Comparison of ENCODE assay signal across 12 cellular contexts in genomic region chr2:39380525-39381150, GRCh38. TPM values are rescaled to one million over a fixed set of nuclear protein-coding genes. Genes with fewer than 3 reads are reported as not detected.
DNase-seq lines count a peak whose midpoint lies in the region; ATAC-seq, FAIRE-seq and TF ChIP-seq lines count a peak whose summit lies in the region.
"Had no signal": no experiment of that assay in that cellular context is flagged by ENCODE, and none has a peak within 500 bp of the region (broad histone marks: within the 10 kb centered on the region; RNA-seq: fewer than 3 reads in every experiment).

No MANE protein-coding gene starts in this region.

- in situ Hi-C loops in HepG2 (cut with HindIII; ENCODE audit: extremely low pct_ligation_motif_present, low pct_unique_long_range_greater_than_20kb), result loop anchor here (5.0 kb wide), 1 partner anchor 352 kb away; no protein-coding TSS in a partner anchor

- H3K27me3 ChIP-seq in HepG2 (ENCODE audit: control insufficient read depth in 1 of 2, insufficient read depth in 2 of 2, low read length in 2 of 2) (no peaks in the 10 kb centered on the region), upper lobe of right lung (no peaks in the 10 kb centered on the region), Peyer's patch (no peaks in the 10 kb centered on the region)

- no peak for TF ChIP-seq CTCF in HepG2 (CRISPR knock-in tag; IDR thresholded peaks at IDR 0.05)
- TF ChIP-seq CTCF in upper lobe of right lung (IDR thresholded peaks at IDR 0.05), result no peak
- no peak for TF ChIP-seq CTCF in Peyer's patch (IDR thresholded peaks at IDR 0.05)

- H3K27ac ChIP-seq in caudate nucleus (ENCODE audit: low read depth, low read length), result peak overlapping the region; percentile 8
- H3K27ac ChIP-seq in HepG2 (ENCODE audit: extremely low read length, insufficient read depth, low read length), result peak overlapping the region; percentile 36
- H3K27ac ChIP-seq in upper lobe of right lung, result peak overlapping the region; percentile 51
- peak overlapping the region in 2 of 4 donors; percentile 4 to 45 for H3K27ac ChIP-seq in Peyer's patch
- H3K27ac ChIP-seq: epithelial cell of prostate had no signal

- peaks cover 6% of the 10 kb centered on the region for H3K36me3 Mint-ChIP-seq in activated naive CD4-positive, alpha-beta T cell treated with anti-CD3 and anti-CD28 coated beads, Interleukin-2, amount 50 U/mL, for 24 hours

- H3K9me3 Mint-ChIP-seq in activated naive CD4-positive, alpha-beta T cell treated with anti-CD3 and anti-CD28 coated beads, Interleukin-2, amount 50 U/mL, for 24 hours, result peaks cover 5% of the 10 kb centered on the region

- TF ChIP-seq POLR2A in HepG2 (IDR thresholded peaks at IDR 0.05; ENCODE audit: insufficient read depth in 1 of 2, low read depth in 2 of 2, low read length in 2 of 2) (no peak), Peyer's patch (IDR thresholded peaks at IDR 0.05) (no peak)

- H3K27me3 Mint-ChIP-seq in activated naive CD4-positive, alpha-beta T cell treated with anti-CD3 and anti-CD28 coated beads, Interleukin-2, amount 50 U/mL, for 24 hours, result no peaks in the 10 kb centered on the region
- H3K27me3 Mint-ChIP-seq: stimulated activated memory B cell treated with anti-CD40 and anti-IgM and Interleukin-4, amounts not matched to agents 10 μg/mL and 1 μg/mL and 100 μg/mL, for 72 hours had no signal

- no peak for DNase-seq in activated naive CD4-positive, alpha-beta T cell (lab: John Stamatoyannopoulos, UW)
- DNase-seq in caudate nucleus (lab: John Stamatoyannopoulos, UW) (no peak), HepG2 (ENCODE audit: low spot score) (no peak), upper lobe of right lung (no peak), putamen (ENCODE audit: low spot score) (no peak), Peyer's patch (no peak), H4 (ENCODE audit: low spot score) (no peak)
- DNase-seq: activated T-cell treated with anti-CD3 and anti-CD28 coated beads, Interleukin-2, amount 50 U/mL, for 48 hours; NCI-H446 treated with DMSO at 0.1 percent for 48 hours had no signal

- TF ChIP-seq EP300 in HepG2 (IDR thresholded peaks at IDR 0.05; ENCODE audit: low read depth in 2 of 2, low read length in 2 of 2) (no peak), HepG2 (CRISPR knock-in tag; IDR thresholded peaks at IDR 0.05; ENCODE audit: borderline replicate concordance) (no peak)

- peaks cover 47% of the 10 kb centered on the region for H3K4me1 ChIP-seq in HepG2 (ENCODE audit: insufficient read depth, low read length)
- peaks cover 18% of the 10 kb centered on the region for H3K4me1 ChIP-seq in upper lobe of right lung
- H3K4me1 ChIP-seq in Peyer's patch, result peaks cover 0 to 4% (median 0%) of the 10 kb centered on the region in 4 donors

- CTCF ChIA-PET in HepG2 (lab: Yijun Ruan, JAX; ENCODE audit: low intra/inter-chr PET ratio, low total read pairs), result interaction anchor here (1.7 to 2.9 kb wide), 2 partner anchors 348 to 350 kb away, joined by 15 read pairs; no protein-coding TSS in a partner anchor

- no peak overlapping the region for H2AFZ ChIP-seq in HepG2 (ENCODE audit: low read length)

- TF ChIP-seq RAD21 in HepG2 (CRISPR knock-in tag; IDR thresholded peaks at IDR 0.05), result no peak

- H4K20me1 ChIP-seq in HepG2 (ENCODE audit: insufficient read depth, low read length), result peaks cover 29% of the 10 kb centered on the region

- H3K79me2 ChIP-seq in HepG2 (ENCODE audit: insufficient read depth, low read length), result peaks cover 95% of the 10 kb centered on the region

- no peaks in the 10 kb centered on the region for H3K9me3 ChIP-seq in HepG2 (ENCODE audit: low read length)
- no peaks in the 10 kb centered on the region for H3K9me3 ChIP-seq in upper lobe of right lung
- H3K9me3 ChIP-seq in Peyer's patch, result no peaks in the 10 kb centered on the region

- BruUV-seq in HepG2 (replicated peaks; lab: Mats Ljungman, UMichigan), result no TSS peak

- FAIRE-seq in HepG2 (lab: Jason Lieb, UNC), result no peak

- H3K36me3 ChIP-seq in HepG2 (replicated peaks in 1 of 2; ENCODE audit: control insufficient read depth in 1 of 2, insufficient read depth in 2 of 2, low read length in 2 of 2), result peaks cover 4 to 18% of the 10 kb centered on the region in 2 experiments
- no peaks in the 10 kb centered on the region for H3K36me3 ChIP-seq in upper lobe of right lung
- peaks cover 0 to 4% (median 0%) of the 10 kb centered on the region in 3 donors for H3K36me3 ChIP-seq in Peyer's patch

- no peak overlapping the region for H3K9ac ChIP-seq in HepG2 (ENCODE audit: insufficient read depth, low read depth, low read length)

- H3K4me3 ChIP-seq in HepG2 (replicated peaks in 1 of 3; ENCODE audit: insufficient read depth in 1 of 3, low read depth in 2 of 3, low read length in 3 of 3) (no peak overlapping the region), upper lobe of right lung (no peak overlapping the region), Peyer's patch (no peak overlapping the region)

- POLR2A ChIA-PET in HepG2 (lab: Yijun Ruan, JAX), result interaction anchor here (1.6 kb wide), 1 partner anchor 69 kb away, joined by 3 read pairs; no protein-coding TSS in a partner anchor

- H3K4me1 Mint-ChIP-seq in activated naive CD4-positive, alpha-beta T cell treated with anti-CD3 and anti-CD28 coated beads, Interleukin-2, amount 50 U/mL, for 24 hours, result peaks cover 56% of the 10 kb centered on the region

- intact Hi-C loops in HepG2 (cut with micrococcal nuclease; ENCODE audit: unreplicated experiment), result loop anchor here (2.0 kb wide), 1 partner anchor 124 kb away; no protein-coding TSS in a partner anchor
- intact Hi-C loops in upper lobe of right lung (cut with DNase I), result no loop called here

- peak overlapping the region; percentile 2 for H3K27ac Mint-ChIP-seq in activated naive CD4-positive, alpha-beta T cell treated with anti-CD3 and anti-CD28 coated beads, Interleukin-2, amount 50 U/mL, for 24 hours

- no peak overlapping the region for H3K4me3 Mint-ChIP-seq in activated naive CD4-positive, alpha-beta T cell treated with anti-CD3 and anti-CD28 coated beads, Interleukin-2, amount 50 U/mL, for 24 hours
- H3K4me3 Mint-ChIP-seq: stimulated activated memory B cell treated with anti-CD40 and anti-IgM and Interleukin-4, amounts not matched to agents 10 μg/mL and 1 μg/mL and 100 μg/mL, for 72 hours had no signal

- no peak overlapping the region for H3K4me2 ChIP-seq in HepG2 (ENCODE audit: low read depth, low read length)

- ATAC-seq in HepG2 (peak; percentile 26; the same call in 2 of the 3 replicates), upper lobe of right lung (no peak)
- ATAC-seq: stimulated activated memory B cell treated with anti-CD40 and anti-IgM and Interleukin-4, amounts not matched to agents 10 μg/mL and 1 μg/mL and 100 μg/mL, for 72 hours had no signal

- 76% methylated on average over 2 of the region's 2 CpGs for WGBS in HepG2 (ENCODE audit: low lambda C conversion rate)

TF ChIP-seq in HepG2, 621 proteins besides CTCF, POLR2A, EP300 and RAD21 (continues in another document):
- TF ChIP-seq THRA (CRISPR knock-in tag; IDR thresholded peaks at IDR 0.05; ENCODE audit: borderline replicate concordance) (no peak), ZMAT5 (CRISPR knock-in tag; IDR thresholded peaks at IDR 0.05; ENCODE audit: borderline replicate concordance, low read depth) (no peak)

RNA-seq across cellular contexts. Expression of gene MAP4K3, which starts 56.4 kb away (rescaled TPM):
- total RNA-seq in HepG2 (2016; rRNA removed; fragmentation: Illumina TruSeq; extraction: Trizol) (45.9 and 49.6 TPM in 2 replicates), upper lobe of right lung (55.5 TPM), Peyer's patch (10 to 100 TPM; 41.3 to 80.9 (median 43.9) TPM)
- total RNA-seq in HepG2 (2016; cell fraction: cytosol; rRNA removed; fragmentation: Illumina TruSeq; extraction: Trizol; ENCODE audit: low read depth), result 9.3 and 11.7 TPM in 2 replicates
- 46.7 and 48.9 TPM in 2 replicates for total RNA-seq in HepG2 (2016; cell fraction: insoluble cytoplasmic fraction; rRNA removed; fragmentation: Illumina TruSeq; extraction: Trizol)
- total RNA-seq in HepG2 (2016; cell fraction: membrane; rRNA removed; fragmentation: Illumina TruSeq; extraction: Trizol), result 17.7 and 20.9 TPM in 2 replicates
- 85.1 and 105 TPM in 2 replicates for total RNA-seq in HepG2 (2016; cell fraction: nucleus; rRNA removed; fragmentation: Illumina TruSeq; extraction: Trizol)
- polyA plus RNA-seq in HepG2 (2011; rRNA removed), result 38.9 and 53.2 TPM in 2 replicates
- 15.2 and 25.2 TPM in 2 replicates for polyA plus RNA-seq in HepG2 (2011; cell fraction: cytosol; rRNA removed)
- 42.0 and 43.8 TPM in 2 replicates for polyA plus RNA-seq in HepG2 (2011; cell fraction: nucleus; rRNA removed)
- 42.7 and 67.4 TPM in 2 replicates for polyA plus RNA-seq in HepG2 (2012)
- 3.1 and 3.5 TPM in 2 replicates for polyA plus RNA-seq in HepG2 (2016; cell fraction: cytosol; fragmentation: Illumina TruSeq; extraction: Trizol; ENCODE audit: low read depth)
- 44.4 and 45.5 TPM in 2 replicates for polyA plus RNA-seq in HepG2 (2016; cell fraction: insoluble cytoplasmic fraction; fragmentation: Illumina TruSeq; extraction: Trizol; ENCODE audit: low read depth)
- polyA plus RNA-seq in HepG2 (2016; cell fraction: membrane; fragmentation: Illumina TruSeq; extraction: Trizol; ENCODE audit: low read depth), result 8.1 and 8.9 TPM in 2 replicates
- 91.5 and 93.7 TPM in 2 replicates for polyA plus RNA-seq in HepG2 (2016; cell fraction: nucleus; fragmentation: Illumina TruSeq; extraction: Trizol; ENCODE audit: insufficient read depth, low read depth)
- polyA minus RNA-seq in HepG2 (2011; rRNA and poly(A)+ RNA removed; ENCODE audit: low replicate concordance), result 4.5 and 18.5 TPM in 2 replicates
- 40.5 and 40.9 TPM in 2 replicates for polyA minus RNA-seq in HepG2 (2011; cell fraction: cytosol; rRNA and poly(A)+ RNA removed)
- polyA minus RNA-seq in HepG2 (2011; cell fraction: nucleus; rRNA and poly(A)+ RNA removed), result 370 and 413 TPM in 2 replicates
- total RNA-seq in H4 (2014; rRNA removed; shearing (Covaris generic)), result 19.2 and 20.1 TPM in 2 replicates
